8 cellular contexts compared by ENCODE assay signal in the genomic region with DNA sequence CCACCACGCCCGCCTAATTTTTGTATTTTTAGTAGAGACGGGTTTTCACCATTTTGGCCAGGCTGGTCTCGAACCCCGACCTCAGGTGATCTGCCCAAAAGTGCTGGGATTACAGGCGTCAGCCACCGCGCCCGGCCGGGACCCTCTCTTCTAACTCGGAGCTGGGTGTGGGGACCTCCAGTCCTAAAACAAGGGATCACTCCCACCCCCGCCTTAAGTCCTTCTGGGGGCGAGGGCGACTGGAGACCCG. TPM values are rescaled to one million over a fixed set of nuclear protein-coding genes. Genes with fewer than 3 reads are reported as not detected.
DNase-seq lines count a peak whose midpoint lies in the region; ATAC-seq and TF ChIP-seq lines count a peak whose summit lies in the region.
"Not testable (repeated sequence)": the region's sequence is repeated elsewhere in the genome, so short reads cannot be mapped to it uniquely, and the experiment has no call there.

No MANE protein-coding gene starts in this region.

- POLR2A ChIA-PET in CD8-positive, alpha-beta memory T cell (lab: Charles Lee): not testable (repeated sequence)
- POLR2A ChIA-PET in PC-9 (lab: Charles Lee; ENCODE audit: unreplicated experiment): interaction anchor here (1.5 kb wide), 1 partner anchor 190 kb away, joined by 11 read pairs; no protein-coding TSS in a partner anchor

- not testable (repeated sequence) for H3K27me3 Mint-ChIP-seq in CD8-positive, alpha-beta memory T cell; activated naive CD4-positive, alpha-beta T cell treated with anti-CD3 and anti-CD28 coated beads, Interleukin-2, amount 10 ng/mL, durations not matched to agents 7 days and 5 days; immature natural killer cell (ENCODE audit: low read depth in 3 of 3)

- H3K4me3 Mint-ChIP-seq in CD8-positive, alpha-beta memory T cell: peak overlapping the region; percentile 83 to 93 (median 87)
- peak overlapping the region; percentile 93 for H3K4me3 Mint-ChIP-seq in activated naive CD4-positive, alpha-beta T cell treated with anti-CD3 and anti-CD28 coated beads, Interleukin-2, amount 10 ng/mL, durations not matched to agents 7 days and 5 days
- H3K4me3 Mint-ChIP-seq in immature natural killer cell: peak overlapping the region; percentile 88 to 94 (median 94)

- CTCF ChIA-PET in CD8-positive, alpha-beta memory T cell (lab: Charles Lee): interaction anchor here (1.4 to 3.2 kb wide), 5 partner anchors 36 to 291 kb away, joined by 4 to 14 read pairs (median 9); no protein-coding TSS in a partner anchor
- CTCF ChIA-PET in PC-9 (lab: Charles Lee); activated naive CD4-positive, alpha-beta T cell treated with anti-CD3 and anti-CD28 coated beads, Interleukin-2, amount 10 ng/mL, durations not matched to agents 7 days and 5 days (lab: Charles Lee): not testable (repeated sequence)

- not testable (repeated sequence) for H3K27me3 ChIP-seq in CD8-positive, alpha-beta memory T cell (ENCODE audit: insufficient read depth, low read length, poor library complexity, severe bottlenecking); PC-9 (ENCODE audit: insufficient read depth, low read depth); effector memory CD4-positive, alpha-beta T cell (replicated peaks; ENCODE audit: control insufficient read depth, insufficient read depth, low read length, poor library complexity, severe bottlenecking); neuron (ENCODE audit: insufficient read depth, low read length)

- H3K36me3 ChIP-seq in CD8-positive, alpha-beta memory T cell (ENCODE audit: insufficient read depth, low read length); effector memory CD4-positive, alpha-beta T cell (ENCODE audit: control insufficient read depth, insufficient read depth, low read length): not testable (repeated sequence)
- H3K36me3 ChIP-seq in PC-9 (ENCODE audit: low read depth) (peaks cover 22% of the 10 kb centered on the region), neuron (ENCODE audit: insufficient read depth, low read length) (peaks cover 31% of the 10 kb centered on the region)

- BruUV-seq in PC-9 (replicated peaks; lab: Mats Ljungman, UMichigan): not testable (repeated sequence)

- ATAC-seq in HG02610 (IDR thresholded peaks at IDR 0.05; ENCODE audit: unreplicated experiment): peak; percentile 6

- H3K27ac ChIP-seq in CD8-positive, alpha-beta memory T cell (ENCODE audit: low read depth, low read length): peak overlapping the region; percentile 91
- H3K27ac ChIP-seq in PC-9: peak overlapping the region; percentile 90
- peak overlapping the region; percentile 97 for H3K27ac ChIP-seq in effector memory CD4-positive, alpha-beta T cell (ENCODE audit: insufficient read depth, low read length, poor library complexity, severe bottlenecking)
- H3K27ac ChIP-seq in substantia nigra (ENCODE audit: low read depth, low read length, poor library complexity, severe bottlenecking): peak overlapping the region; percentile 91

- peak overlapping the region; percentile 75 for H3K4me3 ChIP-seq in CD8-positive, alpha-beta memory T cell (ENCODE audit: low read length)
- peak overlapping the region; percentile 65 for H3K4me3 ChIP-seq in PC-9
- H3K4me3 ChIP-seq in effector memory CD4-positive, alpha-beta T cell (ENCODE audit: insufficient read depth, low read depth, low read length, poor library complexity, severe bottlenecking): peak overlapping the region; percentile 53
- peak overlapping the region; percentile 67 for H3K4me3 ChIP-seq in neuron (ENCODE audit: low read length)

- intact Hi-C loops in PC-9 (cut with micrococcal nuclease; ENCODE audit: unreplicated experiment): loop anchor here (5.0 kb wide), 1 partner anchor 47 kb away; no protein-coding TSS in a partner anchor

- peaks cover 57% of the 10 kb centered on the region for H3K4me1 ChIP-seq in CD8-positive, alpha-beta memory T cell (ENCODE audit: insufficient read depth, low read length)
- H3K4me1 ChIP-seq in PC-9 (replicated peaks; ENCODE audit: insufficient read depth) (peaks cover 70% of the 10 kb centered on the region), neuron (ENCODE audit: insufficient read depth, low read length) (peaks cover 26% of the 10 kb centered on the region)
- H3K4me1 ChIP-seq in effector memory CD4-positive, alpha-beta T cell (ENCODE audit: control insufficient read depth, insufficient read depth, low read length, poor library complexity, severe bottlenecking): peaks cover 45% of the 10 kb centered on the region

- not testable (repeated sequence) for DNase-seq in CD8-positive, alpha-beta memory T cell; PC-9; activated naive CD4-positive, alpha-beta T cell treated with anti-CD3 and anti-CD28 coated beads, Interleukin-2, amount 10 ng/mL, durations not matched to agents 7 days and 5 days; effector memory CD4-positive, alpha-beta T cell; immature natural killer cell; substantia nigra (lab: John Stamatoyannopoulos, UW)

- not testable (repeated sequence) for H3K9me2 ChIP-seq in PC-9 (ENCODE audit: insufficient read depth)

- H3K4me1 Mint-ChIP-seq in CD8-positive, alpha-beta memory T cell: peaks cover 36 to 56% (median 48%) of the 10 kb centered on the region in 3 donors
- H3K4me1 Mint-ChIP-seq in activated naive CD4-positive, alpha-beta T cell treated with anti-CD3 and anti-CD28 coated beads, Interleukin-2, amount 10 ng/mL, durations not matched to agents 7 days and 5 days: peaks cover 52% of the 10 kb centered on the region
- peaks cover 47 to 51% of the 10 kb centered on the region in 2 donors for H3K4me1 Mint-ChIP-seq in immature natural killer cell

- not testable (repeated sequence) for H2AFZ ChIP-seq in PC-9; neuron (ENCODE audit: low read depth, low read length)

- not testable (repeated sequence) for H3K36me3 Mint-ChIP-seq in CD8-positive, alpha-beta memory T cell; immature natural killer cell
- peaks cover 42% of the 10 kb centered on the region for H3K36me3 Mint-ChIP-seq in activated naive CD4-positive, alpha-beta T cell treated with anti-CD3 and anti-CD28 coated beads, Interleukin-2, amount 10 ng/mL, durations not matched to agents 7 days and 5 days

- H3K79me2 ChIP-seq in PC-9 (ENCODE audit: low read depth): peaks cover 46% of the 10 kb centered on the region

- H4K20me1 ChIP-seq in PC-9 (ENCODE audit: insufficient read depth): peaks cover 16% of the 10 kb centered on the region

- not testable (repeated sequence) for H3K9me3 Mint-ChIP-seq in CD8-positive, alpha-beta memory T cell; activated naive CD4-positive, alpha-beta T cell treated with anti-CD3 and anti-CD28 coated beads, Interleukin-2, amount 10 ng/mL, durations not matched to agents 7 days and 5 days; immature natural killer cell

- H3K9me3 ChIP-seq in CD8-positive, alpha-beta memory T cell (ENCODE audit: low read length); PC-9 (ENCODE audit: insufficient read depth, low read depth); effector memory CD4-positive, alpha-beta T cell (ENCODE audit: control insufficient read depth, low read length); neuron (ENCODE audit: low read length): not testable (repeated sequence)

- H3K4me2 ChIP-seq in PC-9: peak overlapping the region; percentile 89

- not testable (repeated sequence) for TF ChIP-seq CTCF in PC-9 (conservative IDR thresholded peaks at IDR 0.05)

- H3K27ac Mint-ChIP-seq in CD8-positive, alpha-beta memory T cell: peak overlapping the region; percentile 84 to 96 (median 90)
- peak overlapping the region; percentile 99 for H3K27ac Mint-ChIP-seq in activated naive CD4-positive, alpha-beta T cell treated with anti-CD3 and anti-CD28 coated beads, Interleukin-2, amount 10 ng/mL, durations not matched to agents 7 days and 5 days
- H3K27ac Mint-ChIP-seq in immature natural killer cell: peak overlapping the region; percentile 84 to 96 (median 94)

- H3F3A ChIP-seq in PC-9 (ENCODE audit: insufficient read depth, low read depth): peaks cover 72% of the 10 kb centered on the region

RNA-seq across cellular contexts. Expression of a gene that starts 0.7 kb away (rescaled TPM):
- 10 to 100 TPM; 27.7 to 35.1 TPM for total RNA-seq in CD8-positive, alpha-beta memory T cell
- polyA plus RNA-seq in CD8-positive, alpha-beta memory T cell: 8.2 TPM
- 160 and 182 TPM in 2 replicates for total RNA-seq in PC-9 (2021)
- 10 to 100 TPM; 10.8 to 28.1 (median 22.8) TPM for polyA plus RNA-seq in immature natural killer cell
